ENCODE assay signal across 17 cellular contexts in genomic region chr1:228018125-228018398, GRCh38. TPM values are rescaled to one million over a fixed set of nuclear protein-coding genes. Genes with fewer than 3 reads are reported as not detected.
A peak's percentile ranks its signal among the peaks of the same experiment; 100 is the strongest.
DNase-seq lines count a peak whose midpoint lies in the region; ATAC-seq and TF ChIP-seq lines count a peak whose summit lies in the region.
"Had no signal": no experiment of that assay in that cellular context is flagged by ENCODE, and none has a peak within 500 bp of the region (broad histone marks: within the 10 kb centered on the region; RNA-seq: fewer than 3 reads in every experiment).

No MANE protein-coding gene starts in this region.

- TF ChIP-seq EP300 in upper lobe of left lung (IDR thresholded peaks at IDR 0.05): no peak

- peak; percentile 17 for DNase-seq in activated naive CD8-positive, alpha-beta T cell treated with anti-CD3 and anti-CD28 coated beads, Interleukin-2, amount 10 ng/mL, durations not matched to agents 7 days and 5 days
- no peak for DNase-seq in activated naive CD8-positive, alpha-beta T cell treated with anti-CD3 and anti-CD28 coated beads, Interleukin-2, amount 50 U/mL, for 24 hours
- DNase-seq in chondrocyte (ENCODE audit: low spot score): peak; percentile 79
- peak; percentile 21 to 41 for DNase-seq in left lung
- no peak for DNase-seq in upper lobe of left lung
- DNase-seq in CD14-positive monocyte (ENCODE audit: low spot score): no peak
- DNase-seq: C1 segment of cervical spinal cord, COR-L47, DMS153, DMS79 treated with DMSO at 0.1 percent for 48 hours, EL, GOT3 had no signal

- no peaks in the 10 kb centered on the region for H3K36me3 ChIP-seq in left lung
- no peaks in the 10 kb centered on the region for H3K36me3 ChIP-seq in upper lobe of left lung
- H3K36me3 ChIP-seq: HAP-1 had no signal

- H3K9me3 ChIP-seq in left lung (no peaks in the 10 kb centered on the region), upper lobe of left lung (no peaks in the 10 kb centered on the region)
- H3K9me3 ChIP-seq: HAP-1 had no signal

- TF ChIP-seq CTCF in chondrocyte (IDR thresholded peaks at IDR 0.05): no peak
- no peak for TF ChIP-seq CTCF in left lung (IDR thresholded peaks at IDR 0.05)
- no peak for TF ChIP-seq CTCF in upper lobe of left lung (IDR thresholded peaks at IDR 0.05)
- no peak for TF ChIP-seq CTCF in CD14-positive monocyte (IDR thresholded peaks at IDR 0.05)

- no peak overlapping the region for H3K4me3 Mint-ChIP-seq in activated naive CD8-positive, alpha-beta T cell treated with anti-CD3 and anti-CD28 coated beads, Interleukin-2, amount 10 ng/mL, durations not matched to agents 7 days and 5 days
- H3K4me3 Mint-ChIP-seq in activated naive CD8-positive, alpha-beta T cell treated with anti-CD3 and anti-CD28 coated beads, Interleukin-2, amount 50 U/mL, for 24 hours: no peak overlapping the region
- H3K4me3 Mint-ChIP-seq in chondrocyte (ENCODE audit: unreplicated experiment) (no peak overlapping the region), CD14-positive monocyte (no peak overlapping the region)
- H3K4me3 Mint-ChIP-seq: B cell; CD8-positive, alpha-beta T cell had no signal

- H3K27ac ChIP-seq in left lung (no peak overlapping the region), upper lobe of left lung (no peak overlapping the region)

- no peak overlapping the region for H3K27ac Mint-ChIP-seq in activated naive CD8-positive, alpha-beta T cell treated with anti-CD3 and anti-CD28 coated beads, Interleukin-2, amount 10 ng/mL, durations not matched to agents 7 days and 5 days
- no peak overlapping the region for H3K27ac Mint-ChIP-seq in activated naive CD8-positive, alpha-beta T cell treated with anti-CD3 and anti-CD28 coated beads, Interleukin-2, amount 50 U/mL, for 24 hours
- no peak overlapping the region for H3K27ac Mint-ChIP-seq in chondrocyte (ENCODE audit: unreplicated experiment)
- H3K27ac Mint-ChIP-seq in CD14-positive monocyte: no peak overlapping the region
- H3K27ac Mint-ChIP-seq: B cell; CD8-positive, alpha-beta T cell had no signal

- no peaks in the 10 kb centered on the region for H3K4me1 Mint-ChIP-seq in activated naive CD8-positive, alpha-beta T cell treated with anti-CD3 and anti-CD28 coated beads, Interleukin-2, amount 10 ng/mL, durations not matched to agents 7 days and 5 days
- no peaks in the 10 kb centered on the region for H3K4me1 Mint-ChIP-seq in activated naive CD8-positive, alpha-beta T cell treated with anti-CD3 and anti-CD28 coated beads, Interleukin-2, amount 50 U/mL, for 24 hours
- H3K4me1 Mint-ChIP-seq in chondrocyte (ENCODE audit: low read depth) (peaks cover 7% of the 10 kb centered on the region), CD14-positive monocyte (no peaks in the 10 kb centered on the region)
- H3K4me1 Mint-ChIP-seq: B cell had no signal

- TF ChIP-seq POLR2A in upper lobe of left lung (IDR thresholded peaks at IDR 0.05): no peak

- intact Hi-C loops in left lung (cut with DNase I): no loop called here
- intact Hi-C loops in CD14-positive monocyte (cut with micrococcal nuclease): no loop called here

- H3K4me3 ChIP-seq in left lung (no peak overlapping the region), upper lobe of left lung (no peak overlapping the region)
- H3K4me3 ChIP-seq: HAP-1 had no signal

- no peaks in the 10 kb centered on the region for H3K36me3 Mint-ChIP-seq in activated naive CD8-positive, alpha-beta T cell treated with anti-CD3 and anti-CD28 coated beads, Interleukin-2, amount 10 ng/mL, durations not matched to agents 7 days and 5 days
- H3K36me3 Mint-ChIP-seq in activated naive CD8-positive, alpha-beta T cell treated with anti-CD3 and anti-CD28 coated beads, Interleukin-2, amount 50 U/mL, for 24 hours (ENCODE audit: low read depth): no peaks in the 10 kb centered on the region
- H3K36me3 Mint-ChIP-seq in chondrocyte (ENCODE audit: low read depth): no peaks in the 10 kb centered on the region
- H3K36me3 Mint-ChIP-seq in CD14-positive monocyte: no peaks in the 10 kb centered on the region
- H3K36me3 Mint-ChIP-seq: CD8-positive, alpha-beta T cell had no signal

- WGBS in upper lobe of left lung, 2 donors: 79 to 90% methylated on average over 5 of the region's 5 CpGs

- no peaks in the 10 kb centered on the region for H3K27me3 Mint-ChIP-seq in activated naive CD8-positive, alpha-beta T cell treated with anti-CD3 and anti-CD28 coated beads, Interleukin-2, amount 10 ng/mL, durations not matched to agents 7 days and 5 days
- H3K27me3 Mint-ChIP-seq in activated naive CD8-positive, alpha-beta T cell treated with anti-CD3 and anti-CD28 coated beads, Interleukin-2, amount 50 U/mL, for 24 hours: peaks cover 2% of the 10 kb centered on the region
- H3K27me3 Mint-ChIP-seq in chondrocyte (ENCODE audit: low read depth) (peaks cover 4% of the 10 kb centered on the region), CD14-positive monocyte (ENCODE audit: low read depth in 3 of 3) (peaks cover 0 to 3% (median 2%) of the 10 kb centered on the region in 3 donors)

- H3K4me1 ChIP-seq in left lung (no peaks in the 10 kb centered on the region), upper lobe of left lung (peaks cover 0 to 9% (median 1%) of the 10 kb centered on the region in 4 donors)
- H3K4me1 ChIP-seq: HAP-1 had no signal

- POLR2A ChIA-PET in activated naive CD8-positive, alpha-beta T cell treated with anti-CD3 and anti-CD28 coated beads, Interleukin-2, amount 10 ng/mL, durations not matched to agents 7 days and 5 days (lab: Charles Lee): no interaction called here

- peaks cover 0 to 13% of the 10 kb centered on the region in 2 donors for H3K27me3 ChIP-seq in left lung
- no peaks in the 10 kb centered on the region for H3K27me3 ChIP-seq in upper lobe of left lung

- no peak for ATAC-seq in activated naive CD8-positive, alpha-beta T cell treated with anti-CD3 and anti-CD28 coated beads, Interleukin-2, amount 10 ng/mL, durations not matched to agents 7 days and 5 days (ENCODE audit: low read depth)
- no peak for ATAC-seq in activated naive CD8-positive, alpha-beta T cell treated with anti-CD3 and anti-CD28 coated beads, Interleukin-2, amount 50 U/mL, for 24 hours
- ATAC-seq in left lung (no peak), upper lobe of left lung (ENCODE audit: low FRiP score in 2 of 2) (no peak), HG02973 (IDR thresholded peaks at IDR 0.05; ENCODE audit: unreplicated experiment) (no peak)
- ATAC-seq: CD8-positive, alpha-beta T cell had no signal

- H3K9me3 Mint-ChIP-seq in activated naive CD8-positive, alpha-beta T cell treated with anti-CD3 and anti-CD28 coated beads, Interleukin-2, amount 10 ng/mL, durations not matched to agents 7 days and 5 days: no peaks in the 10 kb centered on the region
- no peaks in the 10 kb centered on the region for H3K9me3 Mint-ChIP-seq in activated naive CD8-positive, alpha-beta T cell treated with anti-CD3 and anti-CD28 coated beads, Interleukin-2, amount 50 U/mL, for 24 hours
- H3K9me3 Mint-ChIP-seq in chondrocyte (ENCODE audit: low read depth) (no peaks in the 10 kb centered on the region), CD14-positive monocyte (peaks cover 0 to 2% (median 0%) of the 10 kb centered on the region in 7 donors)
- H3K9me3 Mint-ChIP-seq: CD8-positive, alpha-beta T cell had no signal

RNA-seq across cellular contexts. Expression of gene WNT3A, which starts 11.3 kb away (rescaled TPM):
- not detected for total RNA-seq in activated naive CD8-positive, alpha-beta T cell treated with anti-CD3 and anti-CD28 coated beads, Interleukin-2, amount 10 ng/mL, durations not matched to agents 7 days and 5 days
- total RNA-seq in chondrocyte (not detected in 3 replicates), left lung (1 to 10 TPM in 1 of 2 donors, under 1 TPM in 1; 0.96 to 1.5 TPM), upper lobe of left lung (10 to 100 TPM in 2 of 6 donors, 1 to 10 TPM in 4; 1.0 to 19.6 (median 6.4) TPM)
- polyA plus RNA-seq in CD14-positive monocyte: not detected
- total RNA-seq: B cell, HT1080 had no signal

Comparison
In these comparisons a context has a peak if more than half of its experiments do, and no peak if none do; other contexts are left out.
1. DNase-seq: peak in activated naive CD8-positive, alpha-beta T cell treated with anti-CD3 and anti-CD28 coated beads, Interleukin-2, amount 10 ng/mL, durations not matched to agents 7 days and 5 days (single experiment), chondrocyte (single experiment) and left lung (2 of 2); none in activated naive CD8-positive, alpha-beta T cell treated with anti-CD3 and anti-CD28 coated beads, Interleukin-2, amount 50 U/mL, for 24 hours (single experiment), upper lobe of left lung (0 of 2) and CD14-positive monocyte (single experiment).